7 cellular contexts compared by ENCODE assay signal in genomic region chr3:195994343-195994742, GRCh38.
A peak's percentile ranks its signal among the peaks of the same experiment; 100 is the strongest.
DNase-seq lines count a peak whose midpoint lies in the region; ATAC-seq and TF ChIP-seq lines count a peak whose summit lies in the region.
"Not testable (repeated sequence)": the region's sequence is repeated elsewhere in the genome, so short reads cannot be mapped to it uniquely, and the experiment has no call there.

No MANE protein-coding gene starts in this region.

- H3K4me1 Mint-ChIP-seq in activated CD4-positive, alpha-beta memory T cell treated with anti-CD3 and anti-CD28 coated beads, Interleukin-2, amount 10 ng/mL, durations not matched to agents 7 days and 5 days; glutamatergic neuron (ENCODE audit: low read depth, unreplicated experiment): not testable (repeated sequence)

- not testable (repeated sequence) for H3K9me2 ChIP-seq in PC-3 (replicated peaks; ENCODE audit: low read length)

- peaks cover 11% of the 10 kb centered on the region for H3K27me3 Mint-ChIP-seq in activated CD4-positive, alpha-beta memory T cell treated with anti-CD3 and anti-CD28 coated beads, Interleukin-2, amount 10 ng/mL, durations not matched to agents 7 days and 5 days
- not testable (repeated sequence) for H3K27me3 Mint-ChIP-seq in glutamatergic neuron (ENCODE audit: unreplicated experiment)

- H3K9me3 ChIP-seq in PC-3 (ENCODE audit: low read length) = not testable (repeated sequence)

- POLR2A ChIA-PET in PC-3 (lab: Charles Lee; ENCODE audit: unreplicated experiment); activated CD4-positive, alpha-beta memory T cell treated with anti-CD3 and anti-CD28 coated beads, Interleukin-2, amount 10 ng/mL, durations not matched to agents 7 days and 5 days (lab: Charles Lee): not testable (repeated sequence)

- H2AFZ ChIP-seq in PC-3 (ENCODE audit: low read length) = not testable (repeated sequence)

- not testable (repeated sequence) for DNase-seq in GM10266 (ENCODE audit: extremely low spot score)
- DNase-seq in PC-3 = peak; percentile 41
- peak; percentile 79 for DNase-seq in activated CD4-positive, alpha-beta memory T cell treated with anti-CD3 and anti-CD28 coated beads, Interleukin-2, amount 10 ng/mL, durations not matched to agents 7 days and 5 days
- peak; percentile 57 for DNase-seq in astrocyte of the hippocampus (ENCODE audit: low read depth, low spot score)
- peak; percentile 71 for DNase-seq in glutamatergic neuron
- DNase-seq in myocyte (ENCODE audit: low read depth) = peak; percentile 45
- peak; percentile 52 to 67 for DNase-seq in stimulated activated CD4-positive, alpha-beta T cell treated with anti-CD3 and anti-CD28 coated beads, Interleukin-2, amount 100 ng/mL, for 48 hours

- intact Hi-C loops in PC-3 (cut with micrococcal nuclease) = not testable (repeated sequence)

- H3K9ac ChIP-seq in PC-3 (ENCODE audit: low read length) = not testable (repeated sequence)

- H3K27me3 ChIP-seq in PC-3 (ENCODE audit: low read length) = not testable (repeated sequence)

- not testable (repeated sequence) for H3K36me3 Mint-ChIP-seq in activated CD4-positive, alpha-beta memory T cell treated with anti-CD3 and anti-CD28 coated beads, Interleukin-2, amount 10 ng/mL, durations not matched to agents 7 days and 5 days (ENCODE audit: low read depth); glutamatergic neuron (ENCODE audit: unreplicated experiment)

- not testable (repeated sequence) for H3K9me3 Mint-ChIP-seq in activated CD4-positive, alpha-beta memory T cell treated with anti-CD3 and anti-CD28 coated beads, Interleukin-2, amount 10 ng/mL, durations not matched to agents 7 days and 5 days; glutamatergic neuron (ENCODE audit: unreplicated experiment)

- H3K4me3 ChIP-seq in PC-3 (ENCODE audit: low read length) = not testable (repeated sequence)

- H3K4me1 ChIP-seq in PC-3 (ENCODE audit: insufficient read depth, low read length) = not testable (repeated sequence)

- not testable (repeated sequence) for H3K27ac ChIP-seq in PC-3 (ENCODE audit: low read length)

- CTCF ChIA-PET in PC-3 (lab: Charles Lee); activated CD4-positive, alpha-beta memory T cell treated with anti-CD3 and anti-CD28 coated beads, Interleukin-2, amount 10 ng/mL, durations not matched to agents 7 days and 5 days (lab: Charles Lee): not testable (repeated sequence)

- not testable (repeated sequence) for H3K36me3 ChIP-seq in PC-3 (ENCODE audit: low read depth, low read length)

- BruUV-seq in PC-3 (replicated peaks; lab: Mats Ljungman, UMichigan) = not testable (repeated sequence)

- TF ChIP-seq CTCF in GM10266 (IDR thresholded peaks at IDR 0.05; ENCODE audit: control insufficient read depth, insufficient read depth, low read depth, missing control alignments) (peak; percentile 68), glutamatergic neuron (IDR thresholded peaks at IDR 0.05; ENCODE audit: partially characterized antibody, unreplicated experiment) (peak; percentile 30)
- TF ChIP-seq CTCF in PC-3 (conservative IDR thresholded peaks at IDR 0.05; ENCODE audit: low read depth, low read length) = not testable (repeated sequence)

- not testable (repeated sequence) for H4K20me1 ChIP-seq in PC-3 (ENCODE audit: low read length)

- not testable (repeated sequence) for H3K27ac Mint-ChIP-seq in activated CD4-positive, alpha-beta memory T cell treated with anti-CD3 and anti-CD28 coated beads, Interleukin-2, amount 10 ng/mL, durations not matched to agents 7 days and 5 days; glutamatergic neuron (ENCODE audit: unreplicated experiment)

- H3F3A ChIP-seq in PC-3 (ENCODE audit: low read length, unreplicated experiment) = not testable (repeated sequence)

- H3K4me2 ChIP-seq in PC-3 (ENCODE audit: low read length) = not testable (repeated sequence)

- H3K4me3 Mint-ChIP-seq in activated CD4-positive, alpha-beta memory T cell treated with anti-CD3 and anti-CD28 coated beads, Interleukin-2, amount 10 ng/mL, durations not matched to agents 7 days and 5 days; glutamatergic neuron (ENCODE audit: unreplicated experiment): not testable (repeated sequence)

- ATAC-seq in PC-3 = not testable (repeated sequence)

- H3K79me2 ChIP-seq in PC-3 (ENCODE audit: low read length) = not testable (repeated sequence)
